35 cellular contexts compared by ENCODE assay signal in the genomic region with DNA sequence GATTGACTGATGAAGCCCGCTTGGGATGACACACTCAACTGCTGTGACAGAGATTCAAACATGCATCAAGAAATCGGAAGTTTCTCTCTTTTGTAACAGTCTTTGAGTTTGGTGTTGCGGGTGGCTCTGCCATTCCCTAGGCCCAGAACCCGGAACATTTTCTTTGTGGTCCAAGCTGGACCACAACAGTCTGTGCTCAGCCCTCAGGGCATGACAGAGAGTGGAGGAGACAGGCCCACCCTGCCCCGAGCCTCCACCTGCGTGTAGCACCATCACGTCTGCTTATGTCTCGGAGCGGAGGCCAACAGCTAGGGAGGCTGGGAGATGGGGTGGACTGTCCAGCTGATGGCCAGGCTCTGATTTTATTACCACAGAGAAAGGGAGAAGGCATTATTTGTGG.
DNase-seq lines count a peak whose midpoint lies in the region; TF ChIP-seq lines count a peak whose summit lies in the region.
"Had no signal": no experiment of that assay in that cellular context is flagged by ENCODE, and none has a peak within 500 bp of the region (broad histone marks: within the 10 kb centered on the region; RNA-seq: fewer than 3 reads in every experiment).

No MANE protein-coding gene starts in this region.

- no peaks in the 10 kb centered on the region for H3K36me3 ChIP-seq in esophagus muscularis mucosa
- H3K36me3 ChIP-seq in neuronal stem cell (replicated peaks in 1 of 2; ENCODE audit: control insufficient read depth in 2 of 2, insufficient read depth in 2 of 2, low read length in 2 of 2) = no peaks in the 10 kb centered on the region
- no peaks in the 10 kb centered on the region for H3K36me3 ChIP-seq in mesendoderm (ENCODE audit: control insufficient read depth, insufficient read depth, low read length)
- H3K36me3 ChIP-seq: BE2C; BLaER1; BLaER1 treated with 17β-estradiol and CSF1 and Interleukin-3, amounts not matched to agents 10 nM and 100 nM had no signal

- no peaks in the 10 kb centered on the region for H3K4me1 Mint-ChIP-seq in activated naive CD8-positive, alpha-beta T cell (ENCODE audit: low read depth)
- H3K4me1 Mint-ChIP-seq in activated naive CD8-positive, alpha-beta T cell treated with anti-CD3 and anti-CD28 coated beads for 36 hours = no peaks in the 10 kb centered on the region
- H3K4me1 Mint-ChIP-seq in osteocyte (ENCODE audit: unreplicated experiment) = peaks cover 9% of the 10 kb centered on the region
- H3K4me1 Mint-ChIP-seq: B cell; CD14-positive monocyte; CD4-positive, alpha-beta memory T cell; CD4-positive, CD25-positive, alpha-beta regulatory T cell; CD8-positive, alpha-beta memory T cell had no signal

- H2BK5ac ChIP-seq in neuronal stem cell (ENCODE audit: low read length) (no peak overlapping the region), mesendoderm (ENCODE audit: low read length) (no peak overlapping the region)

- no peak overlapping the region for H3K56ac ChIP-seq in mesendoderm (ENCODE audit: low read length)

- no peak for TF ChIP-seq POLR2A in esophagus muscularis mucosa (IDR thresholded peaks at IDR 0.05; ENCODE audit: low read depth)

- H4K5ac ChIP-seq in mesendoderm (ENCODE audit: low read length) = no peak overlapping the region

- DNase-seq in activated naive CD8-positive, alpha-beta T cell treated with anti-CD3 and anti-CD28 coated beads for 36 hours = no peak
- DNase-seq in esophagus muscularis mucosa (ENCODE audit: extremely low spot score) (peak; percentile 83), neuronal stem cell (ENCODE audit: low spot score) (no peak), osteocyte (ENCODE audit: extremely low spot score, unreplicated experiment) (peak; percentile 63), mesendoderm (no peak), GDM1 (lab: John Stamatoyannopoulos, UW) (no peak), occipital lobe (lab: John Stamatoyannopoulos, UW) (no peak)
- DNase-seq: 8988T; ACHN; AML-193; BE2C; C1 segment of cervical spinal cord; Caco-2; Calu3; CD4-positive, alpha-beta memory T cell; CD4-positive, alpha-beta T cell; CD4-positive, CD25-positive, alpha-beta regulatory T cell; CD8-positive, alpha-beta memory T cell; CD8-positive, alpha-beta T cell; COR-L47; DMS 273 treated with DMSO at 0.1 percent for 48 hours; DMS153; DMS53; DMS79; DMS79 treated with DMSO at 0.1 percent for 48 hours; DND-41; EL had no signal

- no peak overlapping the region for H3K4me3 ChIP-seq in esophagus muscularis mucosa
- no peak overlapping the region for H3K4me3 ChIP-seq in neuronal stem cell (ENCODE audit: low read length in 2 of 2)
- no peak overlapping the region for H3K4me3 ChIP-seq in mesendoderm (ENCODE audit: low read length)
- H3K4me3 ChIP-seq: A549; BLaER1; BLaER1 treated with 17β-estradiol and CSF1 and Interleukin-3, amounts not matched to agents 10 nM and 100 nM had no signal

- H4K8ac ChIP-seq in neuronal stem cell (ENCODE audit: low read depth, low read length) (no peak overlapping the region), mesendoderm (ENCODE audit: low read depth, low read length) (no peak overlapping the region)

- peak overlapping the region; percentile 51 for H3K27ac Mint-ChIP-seq in activated naive CD8-positive, alpha-beta T cell
- H3K27ac Mint-ChIP-seq in activated naive CD8-positive, alpha-beta T cell treated with anti-CD3 and anti-CD28 coated beads for 36 hours = no peak overlapping the region
- H3K27ac Mint-ChIP-seq in osteocyte (ENCODE audit: unreplicated experiment) = no peak overlapping the region
- H3K27ac Mint-ChIP-seq: B cell; CD14-positive monocyte; CD4-positive, alpha-beta memory T cell; CD4-positive, alpha-beta T cell; CD4-positive, CD25-positive, alpha-beta regulatory T cell; CD8-positive, alpha-beta memory T cell; CD8-positive, alpha-beta T cell had no signal

- H3K79me1 ChIP-seq in neuronal stem cell (ENCODE audit: low read depth, low read length) = no peaks in the 10 kb centered on the region
- H3K79me1 ChIP-seq in mesendoderm (ENCODE audit: low read length) = no peaks in the 10 kb centered on the region

- no peak overlapping the region for H2BK12ac ChIP-seq in neuronal stem cell (ENCODE audit: low read length)

- peaks cover 3% of the 10 kb centered on the region for H3K27me3 Mint-ChIP-seq in activated naive CD8-positive, alpha-beta T cell
- H3K27me3 Mint-ChIP-seq in activated naive CD8-positive, alpha-beta T cell treated with anti-CD3 and anti-CD28 coated beads for 36 hours = no peaks in the 10 kb centered on the region
- no peaks in the 10 kb centered on the region for H3K27me3 Mint-ChIP-seq in osteocyte (ENCODE audit: unreplicated experiment)
- H3K27me3 Mint-ChIP-seq: B cell; CD4-positive, alpha-beta memory T cell; CD4-positive, alpha-beta T cell; CD4-positive, CD25-positive, alpha-beta regulatory T cell had no signal

- WGBS in esophagus muscularis mucosa = 96% methylated on average over 9 of the region's 9 CpGs
- WGBS in neuronal stem cell (ENCODE audit: extremely low coverage in 2 of 2, insufficient read length in 2 of 2, insufficient replicate concordance in 1 of 2), 2 donors = no CpG with 5 or more reads among the region's 9 CpGs
- WGBS in mesendoderm (ENCODE audit: extremely low coverage, insufficient coverage, low lambda C conversion rate) = no CpG with 5 or more reads among the region's 9 CpGs

- H3K27ac ChIP-seq in esophagus muscularis mucosa (replicated peaks in 1 of 4) (no peak overlapping the region), neuronal stem cell (replicated peaks; ENCODE audit: low read length) (no peak overlapping the region), mesendoderm (ENCODE audit: low read depth, low read length) (no peak overlapping the region)
- H3K27ac ChIP-seq: 22Rv1; A549; BLaER1; BLaER1 treated with 17β-estradiol and CSF1 and Interleukin-3, amounts not matched to agents 10 nM and 100 nM; C4-2B had no signal

- H2BK120ac ChIP-seq in neuronal stem cell (ENCODE audit: low read depth, low read length) (no peak overlapping the region), mesendoderm (ENCODE audit: low read depth, low read length) (no peak overlapping the region)

- H2BK15ac ChIP-seq in neuronal stem cell (ENCODE audit: low read length) = no peak overlapping the region
- no peak overlapping the region for H2BK15ac ChIP-seq in mesendoderm (replicated peaks; ENCODE audit: low read depth)

- H3K4me1 ChIP-seq in esophagus muscularis mucosa = peaks cover 0 to 10% (median 3%) of the 10 kb centered on the region in 4 donors
- no peaks in the 10 kb centered on the region for H3K4me1 ChIP-seq in neuronal stem cell (ENCODE audit: control insufficient read depth in 2 of 2, insufficient read depth in 1 of 2, low read depth in 1 of 2, low read length in 2 of 2)
- no peaks in the 10 kb centered on the region for H3K4me1 ChIP-seq in mesendoderm (ENCODE audit: control insufficient read depth, low read depth, low read length)
- H3K4me1 ChIP-seq: A549; BE2C; BLaER1; BLaER1 treated with 17β-estradiol and CSF1 and Interleukin-3, amounts not matched to agents 10 nM and 100 nM; Caco-2 had no signal

- no peak overlapping the region for H3K4me3 Mint-ChIP-seq in activated naive CD8-positive, alpha-beta T cell
- no peak overlapping the region for H3K4me3 Mint-ChIP-seq in activated naive CD8-positive, alpha-beta T cell treated with anti-CD3 and anti-CD28 coated beads for 36 hours
- no peak overlapping the region for H3K4me3 Mint-ChIP-seq in osteocyte (ENCODE audit: unreplicated experiment)
- H3K4me3 Mint-ChIP-seq: B cell; CD14-positive monocyte; CD4-positive, alpha-beta memory T cell; CD4-positive, alpha-beta T cell; CD4-positive, CD25-positive, alpha-beta regulatory T cell; CD8-positive, alpha-beta memory T cell; CD8-positive, alpha-beta T cell had no signal

- H3K27me3 ChIP-seq in esophagus muscularis mucosa (peaks cover 0 to 1% (median 0%) of the 10 kb centered on the region in 4 donors), neuronal stem cell (ENCODE audit: control insufficient read depth in 3 of 3, insufficient read depth in 3 of 3, low read depth in 1 of 3, low read length in 3 of 3) (no peaks in the 10 kb centered on the region), mesendoderm (ENCODE audit: insufficient read depth, low read length, poor library complexity) (no peaks in the 10 kb centered on the region)
- H3K27me3 ChIP-seq: BE2C; BLaER1; BLaER1 treated with 17β-estradiol and CSF1 and Interleukin-3, amounts not matched to agents 10 nM and 100 nM had no signal

- H2AFZ ChIP-seq in neuronal stem cell (ENCODE audit: low read length) = no peak overlapping the region

- H2AK5ac ChIP-seq in neuronal stem cell (ENCODE audit: low read depth, low read length) (no peak overlapping the region), mesendoderm (ENCODE audit: low read length) (no peak overlapping the region)

- TF ChIP-seq CTCF in esophagus muscularis mucosa (IDR thresholded peaks at IDR 0.05) (no peak), osteocyte (IDR thresholded peaks at IDR 0.05) (no peak)

- peak overlapping the region; percentile 26 for H4K91ac ChIP-seq in neuronal stem cell (ENCODE audit: low read depth, low read length, poor library complexity)

- H3K18ac ChIP-seq in neuronal stem cell (ENCODE audit: low read length) (no peak overlapping the region), mesendoderm (ENCODE audit: low read length) (no peak overlapping the region)

- H3K9me3 Mint-ChIP-seq in activated naive CD8-positive, alpha-beta T cell (ENCODE audit: low read depth) = peaks cover 5% of the 10 kb centered on the region
- H3K9me3 Mint-ChIP-seq in activated naive CD8-positive, alpha-beta T cell treated with anti-CD3 and anti-CD28 coated beads for 36 hours = no peaks in the 10 kb centered on the region
- H3K9me3 Mint-ChIP-seq in osteocyte (ENCODE audit: unreplicated experiment) = no peaks in the 10 kb centered on the region
- H3K9me3 Mint-ChIP-seq: CD8-positive, alpha-beta T cell had no signal

- H3K9ac ChIP-seq in neuronal stem cell (ENCODE audit: low read depth, low read length, poor library complexity) = no peak overlapping the region
- H3K9ac ChIP-seq in mesendoderm (ENCODE audit: low read length) = no peak overlapping the region
- H3K9ac ChIP-seq: BLaER1; BLaER1 treated with 17β-estradiol and CSF1 and Interleukin-3, amounts not matched to agents 10 nM and 100 nM had no signal

- no peak overlapping the region for H3K14ac ChIP-seq in neuronal stem cell (ENCODE audit: low read length)

- H3K4ac ChIP-seq in neuronal stem cell (ENCODE audit: low read length) = no peak overlapping the region
- H3K4ac ChIP-seq in mesendoderm (ENCODE audit: low read depth, low read length) = no peak overlapping the region

- intact Hi-C loops in esophagus muscularis mucosa (cut with DNase I) = loop anchor here (5.0 kb wide), 1 partner anchor 578 kb away; no protein-coding TSS in a partner anchor

- no peaks in the 10 kb centered on the region for H3K79me2 ChIP-seq in mesendoderm (ENCODE audit: control insufficient read depth, insufficient read depth, low read length)

- TF ChIP-seq EP300 in esophagus muscularis mucosa (IDR thresholded peaks at IDR 0.05) = no peak

- H3K23ac ChIP-seq in neuronal stem cell (ENCODE audit: low read depth, low read length, poor library complexity) = no peak overlapping the region
- no peak overlapping the region for H3K23ac ChIP-seq in mesendoderm (ENCODE audit: low read length)

- no peaks in the 10 kb centered on the region for H3K36me3 Mint-ChIP-seq in activated naive CD8-positive, alpha-beta T cell
- no peaks in the 10 kb centered on the region for H3K36me3 Mint-ChIP-seq in activated naive CD8-positive, alpha-beta T cell treated with anti-CD3 and anti-CD28 coated beads for 36 hours
- no peaks in the 10 kb centered on the region for H3K36me3 Mint-ChIP-seq in osteocyte (ENCODE audit: unreplicated experiment)
- H3K36me3 Mint-ChIP-seq: CD14-positive monocyte; CD4-positive, alpha-beta memory T cell; CD4-positive, CD25-positive, alpha-beta regulatory T cell; CD8-positive, alpha-beta T cell had no signal

- H3K4me2 ChIP-seq in neuronal stem cell (ENCODE audit: insufficient read depth, low read length, poor library complexity, severe bottlenecking) (no peak overlapping the region), mesendoderm (ENCODE audit: low read length) (no peak overlapping the region)
- H3K4me2 ChIP-seq: A549; BLaER1; BLaER1 treated with 17β-estradiol and CSF1 and Interleukin-3, amounts not matched to agents 10 nM and 100 nM had no signal

- H3K9me3 ChIP-seq in esophagus muscularis mucosa (no peaks in the 10 kb centered on the region), neuronal stem cell (replicated peaks in 1 of 2; ENCODE audit: control insufficient read depth in 2 of 2, insufficient read depth in 1 of 2, low read depth in 1 of 2, low read length in 2 of 2) (no peaks in the 10 kb centered on the region)
- H3K9me3 ChIP-seq: A549, BE2C, BLaER1, Caco-2 had no signal

Comparison
In these comparisons a context has a peak if more than half of its experiments do, and no peak if none do; other contexts are left out.
1. DNase-seq: peak in esophagus muscularis mucosa (single experiment) and osteocyte (single experiment); none in activated naive CD8-positive, alpha-beta T cell treated with anti-CD3 and anti-CD28 coated beads for 36 hours (single experiment), neuronal stem cell (single experiment), mesendoderm (single experiment), GDM1 (single experiment) and occipital lobe (single experiment).